Comparison of ENCODE assay signal across 8 cellular contexts in genomic region chr9:105425817-105426433, GRCh38. TPM values are rescaled to one million over a fixed set of nuclear protein-coding genes. Genes with fewer than 3 reads are reported as not detected.
DNase-seq lines count a peak whose midpoint lies in the region; ATAC-seq, FAIRE-seq and TF ChIP-seq lines count a peak whose summit lies in the region.

No MANE protein-coding gene starts in this region.

- no peaks in the 10 kb centered on the region for H3K9me3 Mint-ChIP-seq in activated CD4-positive, alpha-beta memory T cell treated with anti-CD3 and anti-CD28 coated beads for 36 hours
- H3K9me3 Mint-ChIP-seq in immature natural killer cell, result no peaks in the 10 kb centered on the region

- H3K27ac Mint-ChIP-seq in activated CD4-positive, alpha-beta memory T cell treated with anti-CD3 and anti-CD28 coated beads for 36 hours, result no peak overlapping the region
- no peak overlapping the region for H3K27ac Mint-ChIP-seq in immature natural killer cell

- TF ChIP-seq CTCF in GM12864 (IDR thresholded peaks at IDR 0.05; ENCODE audit: low read depth, low read length, missing control alignments) (peak; percentile 22), RWPE2 (IDR thresholded peaks at IDR 0.05; ENCODE audit: poor library complexity, severe bottlenecking) (peak; percentile 75)

- H3K27ac ChIP-seq in RWPE2 (ENCODE audit: poor library complexity, severe bottlenecking), result no peak overlapping the region

- peaks cover 4% of the 10 kb centered on the region for H3K27me3 Mint-ChIP-seq in activated CD4-positive, alpha-beta memory T cell treated with anti-CD3 and anti-CD28 coated beads for 36 hours
- H3K27me3 Mint-ChIP-seq in immature natural killer cell (ENCODE audit: low read depth in 3 of 3), result peaks cover 0 to 6% (median 0%) of the 10 kb centered on the region in 3 donors

- no peaks in the 10 kb centered on the region for H3K36me3 Mint-ChIP-seq in activated CD4-positive, alpha-beta memory T cell treated with anti-CD3 and anti-CD28 coated beads for 36 hours
- no peaks in the 10 kb centered on the region for H3K36me3 Mint-ChIP-seq in immature natural killer cell

- intact Hi-C loops in activated CD4-positive, alpha-beta memory T cell treated with anti-CD3 and anti-CD28 coated beads for 36 hours (cut with micrococcal nuclease), result loop anchor here (1.0 kb wide), 1 partner anchor 292 kb away; no protein-coding TSS in a partner anchor

- no peak overlapping the region for H3K4me3 Mint-ChIP-seq in activated CD4-positive, alpha-beta memory T cell treated with anti-CD3 and anti-CD28 coated beads for 36 hours
- no peak overlapping the region for H3K4me3 Mint-ChIP-seq in immature natural killer cell

- no peaks in the 10 kb centered on the region for H3K4me1 Mint-ChIP-seq in activated CD4-positive, alpha-beta memory T cell treated with anti-CD3 and anti-CD28 coated beads for 36 hours (ENCODE audit: low read depth)
- no peaks in the 10 kb centered on the region for H3K4me1 Mint-ChIP-seq in immature natural killer cell

- no peaks in the 10 kb centered on the region for H3K4me1 ChIP-seq in RWPE2 (ENCODE audit: insufficient read depth, poor library complexity, severe bottlenecking)

- H3K36me3 ChIP-seq in RWPE2 (ENCODE audit: low read depth), result no peaks in the 10 kb centered on the region

- no peaks in the 10 kb centered on the region for H3K27me3 ChIP-seq in RWPE2 (ENCODE audit: insufficient read depth, poor library complexity, severe bottlenecking)

- H3K4me3 ChIP-seq in GM12864 (ENCODE audit: low read depth, low read length), result no peak overlapping the region
- no peak overlapping the region for H3K4me3 ChIP-seq in RWPE2 (ENCODE audit: severe bottlenecking)

- POLR2A ChIA-PET in activated CD4-positive, alpha-beta memory T cell treated with anti-CD3 and anti-CD28 coated beads for 36 hours (lab: Charles Lee), result no interaction called here

- DNase-seq in GM12864 (ENCODE audit: low read depth), result no peak
- DNase-seq in RWPE2 (ENCODE audit: low spot score), result no peak
- DNase-seq in activated CD4-positive, alpha-beta memory T cell treated with anti-CD3 and anti-CD28 coated beads for 36 hours, result no peak
- DNase-seq in stimulated activated CD4-positive, alpha-beta T cell treated with anti-CD3 and anti-CD28 coated beads, Interleukin-4, amount 100 ng/mL, for 4 hours, result no peak
- DNase-seq in immature natural killer cell, result no peak
- DNase-seq in NCI-H226, result no peak

- ATAC-seq in HG02763 (IDR thresholded peaks at IDR 0.05; ENCODE audit: unreplicated experiment) (peak; percentile 51), RWPE2 (ENCODE audit: low read depth) (peak; percentile 71; the same call in 2 of the 3 replicates)

- H3K9me3 ChIP-seq in RWPE2 (ENCODE audit: severe bottlenecking), result no peaks in the 10 kb centered on the region

- CTCF ChIA-PET in activated CD4-positive, alpha-beta memory T cell treated with anti-CD3 and anti-CD28 coated beads for 36 hours (lab: Charles Lee), result interaction anchor here (1.0 to 1.1 kb wide), 3 partner anchors 17 to 293 kb away, joined by 3 to 6 read pairs (median 3); no protein-coding TSS in a partner anchor

- peak; percentile 73 for FAIRE-seq in islet of Langerhans (lab: Jason Lieb, UNC)

RNA-seq across cellular contexts. Expression of gene FSD1L, which starts 21.9 kb away (rescaled TPM):
- total RNA-seq in activated CD4-positive, alpha-beta memory T cell treated with anti-CD3 and anti-CD28 coated beads for 36 hours, result 1 to 10 TPM; 3.2 to 3.6 TPM
- polyA plus RNA-seq in immature natural killer cell, result 1 to 10 TPM in 1 of 3 donors, under 1 TPM in 2; 0.26 to 4.7 (median 0.91) TPM
